ENCODE assay signal across 9 cellular contexts in genomic region chr18:35122586-35123224, GRCh38.
DNase-seq lines count a peak whose midpoint lies in the region; ATAC-seq and TF ChIP-seq lines count a peak whose summit lies in the region.
"Had no signal": no experiment of that assay in that cellular context is flagged by ENCODE, and none has a peak within 500 bp of the region (broad histone marks: within the 10 kb centered on the region; RNA-seq: fewer than 3 reads in every experiment).

No MANE protein-coding gene starts in this region.

- H3K27me3 ChIP-seq in BE2C = no peaks in the 10 kb centered on the region
- no peaks in the 10 kb centered on the region for H3K27me3 ChIP-seq in dorsolateral prefrontal cortex
- no peaks in the 10 kb centered on the region for H3K27me3 ChIP-seq in gastrocnemius medialis
- H3K27me3 ChIP-seq in HAP-1 (ENCODE audit: low read depth) = no peaks in the 10 kb centered on the region

- H3K27ac ChIP-seq in dorsolateral prefrontal cortex (peak overlapping the region in 52 of 59 donors; percentile 5 to 98 (median 60)), gastrocnemius medialis (peak overlapping the region; percentile 64 to 85 (median 66))
- H3K27ac ChIP-seq: parathyroid adenoma had no signal

- in situ Hi-C loops in gastrocnemius medialis (cut with MboI; ENCODE audit: low sequenced_read_pairs in 4 of 4) (no loop called here), HAP-1 (cut with MboI; ENCODE audit: low sequenced_read_pairs) (no loop called here)

- no peaks in the 10 kb centered on the region; the same call in 1 of the 2 replicates for H3K36me3 ChIP-seq in BE2C
- peaks cover 0 to 12% of the 10 kb centered on the region in 2 donors for H3K36me3 ChIP-seq in gastrocnemius medialis
- no peaks in the 10 kb centered on the region for H3K36me3 ChIP-seq in HAP-1 (replicated peaks)

- intact Hi-C loops in dorsolateral prefrontal cortex (cut with DNase I) (no loop called here), gastrocnemius medialis (cut with DNase I; ENCODE audit: low total_unique reads) (no loop called here)

- DNase-seq in BE2C = peak; percentile 68
- DNase-seq in dorsolateral prefrontal cortex = peak; percentile 44 to 82 (median 76)
- DNase-seq in gastrocnemius medialis = peak in 1 of 2 donors; percentile 69
- no peak for DNase-seq in HAP-1 (ENCODE audit: low spot score in 2 of 2)
- DNase-seq in GF-D8 (lab: John Stamatoyannopoulos, UW) = no peak
- no peak for DNase-seq in NCI-H2029 treated with DMSO at 0.1 percent for 48 hours (lab: John Stamatoyannopoulos, UW)

- H3K9me3 ChIP-seq in BE2C (no peaks in the 10 kb centered on the region), gastrocnemius medialis (no peaks in the 10 kb centered on the region), HAP-1 (no peaks in the 10 kb centered on the region)

- ATAC-seq in GM19043 (IDR thresholded peaks at IDR 0.05; ENCODE audit: low read depth, unreplicated experiment) (peak; percentile 79), HG03520 (IDR thresholded peaks at IDR 0.05; ENCODE audit: unreplicated experiment) (peak; percentile 97), gastrocnemius medialis (peak; percentile 37 to 62)

- TF ChIP-seq CTCF in BE2C (IDR thresholded peaks at IDR 0.05; ENCODE audit: low read depth, low read length) = peak; percentile 56
- TF ChIP-seq CTCF in dorsolateral prefrontal cortex (IDR thresholded peaks at IDR 0.05 in 54 of 56, conservative IDR thresholded peaks at IDR 0.05 in 2 of 56; ENCODE audit: low read depth in 1 of 56, partially characterized antibody in 56 of 56) = peak in 54 of 56 donors; percentile 21 to 76 (median 55)
- peak in 4 of 5 experiments; percentile 38 to 47 (median 42) for TF ChIP-seq CTCF in gastrocnemius medialis (IDR thresholded peaks at IDR 0.05 in 4 of 5, conservative IDR thresholded peaks at IDR 0.05 in 1 of 5)

- no peaks in the 10 kb centered on the region; the same call in 1 of the 2 replicates for H3K4me1 ChIP-seq in BE2C
- peaks cover 70 to 73% of the 10 kb centered on the region in 2 donors for H3K4me1 ChIP-seq in gastrocnemius medialis
- no peaks in the 10 kb centered on the region for H3K4me1 ChIP-seq in HAP-1
- H3K4me1 ChIP-seq: parathyroid adenoma had no signal

- no peak for TF ChIP-seq POLR2A in gastrocnemius medialis (IDR thresholded peaks at IDR 0.05)

- H3K4me3 ChIP-seq in BE2C (ENCODE audit: low read depth, low read length) (peak overlapping the region; percentile 6; the same call in 1 of the 2 replicates), dorsolateral prefrontal cortex (peak overlapping the region in 29 of 59 donors; percentile 3 to 39 (median 21)), gastrocnemius medialis (no peak overlapping the region), HAP-1 (no peak overlapping the region)

Comparison
In these comparisons a context has a peak if more than half of its experiments do, and no peak if none do; other contexts are left out.
1. DNase-seq: peak in BE2C (single experiment) and dorsolateral prefrontal cortex (10 of 10); none in HAP-1 (0 of 2), GF-D8 (single experiment) and NCI-H2029 treated with DMSO at 0.1 percent for 48 hours (single experiment).
2. Peak in every context shown above with its lines, with median percentiles within 50 percentile points of each other: CTCF ChIP-seq and ATAC-seq.